Comparison of ENCODE assay signal across 31 cellular contexts in genomic region chr1:176733661-176734060, GRCh38.
DNase-seq lines count a peak whose midpoint lies in the region; ATAC-seq and TF ChIP-seq lines count a peak whose summit lies in the region.
"Had no signal": no experiment of that assay in that cellular context is flagged by ENCODE, and none has a peak within 500 bp of the region (broad histone marks: within the 10 kb centered on the region; RNA-seq: fewer than 3 reads in every experiment).

No MANE protein-coding gene starts in this region.

- no peaks in the 10 kb centered on the region for H3K4me1 ChIP-seq in gastrocnemius medialis
- H3K4me1 ChIP-seq: parathyroid adenoma, upper lobe of right lung had no signal

- DNase-seq in WTC11 (ENCODE audit: low spot score) (no peak), cortex of kidney (lab: John Stamatoyannopoulos, UW) (no peak), cardiac septum (ENCODE audit: low spot score) (no peak), kidney glomerular epithelial cell (lab: John Stamatoyannopoulos, UW) (no peak), gastrocnemius medialis (no peak)
- DNase-seq: activated CD8-positive, alpha-beta memory T cell treated with anti-CD3 and anti-CD28 coated beads, Interleukin-2, amount 50 U/mL, for 48 hours; activated CD8-positive, alpha-beta T cell treated with anti-CD3 and anti-CD28 coated beads for 36 hours; activated naive CD4-positive, alpha-beta T cell treated with Interleukin-2 at 50 U/mL for 16 hours; caudate nucleus; CD4-positive, alpha-beta T cell; islet precursor cell; Kasumi-1; MV-4-11; NCI-H1436; NCI-H2081; NCI-H226; NCI-H69; retina; SHP77; stimulated activated naive CD8-positive, alpha-beta T cell treated with anti-CD3 and anti-CD28 coated beads, Interleukin-15, Interleukin-2, amounts not matched to agents 100 U/mL and 50 U/mL, for 24 hours; upper lobe of right lung had no signal

- TF ChIP-seq CTCF in WTC11 (IDR thresholded peaks at IDR 0.05) (no peak), gastrocnemius medialis (IDR thresholded peaks at IDR 0.05 in 4 of 5, conservative IDR thresholded peaks at IDR 0.05 in 1 of 5) (no peak)

- POLR2A ChIA-PET in WTC11 (lab: Charles Lee) = no interaction called here

- H3K27me3 ChIP-seq in gastrocnemius medialis = no peaks in the 10 kb centered on the region
- H3K27me3 ChIP-seq: upper lobe of right lung had no signal

- H3K4me1 Mint-ChIP-seq in WTC11 = no peaks in the 10 kb centered on the region
- H3K4me1 Mint-ChIP-seq: neural crest cell had no signal

- intact Hi-C loops in cardiac septum (cut with DNase I) (no loop called here), gastrocnemius medialis (cut with DNase I; ENCODE audit: low total_unique reads) (no loop called here)

- H3K4me3 ChIP-seq in gastrocnemius medialis = no peak overlapping the region
- H3K4me3 ChIP-seq: coronary artery, skin epidermis, upper lobe of right lung had no signal

- CTCF ChIA-PET in WTC11 (lab: Charles Lee) = no interaction called here

- peaks cover 5% of the 10 kb centered on the region; the same call in 1 of the 2 replicates for H3K36me3 Mint-ChIP-seq in WTC11

- no peak overlapping the region for H3K27ac ChIP-seq in gastrocnemius medialis
- H3K27ac ChIP-seq: coronary artery, parathyroid adenoma, skin epidermis, upper lobe of right lung had no signal

- no peaks in the 10 kb centered on the region; the same call in 1 of the 2 replicates for H3K27me3 Mint-ChIP-seq in WTC11 (ENCODE audit: low read depth)
- H3K27me3 Mint-ChIP-seq: activated CD8-positive, alpha-beta T cell treated with anti-CD3 and anti-CD28 coated beads for 36 hours had no signal

- H3K9me3 ChIP-seq in gastrocnemius medialis = no peaks in the 10 kb centered on the region
- H3K9me3 ChIP-seq: upper lobe of right lung had no signal

- in situ Hi-C loops in gastrocnemius medialis (cut with MboI; ENCODE audit: low sequenced_read_pairs in 4 of 4) = no loop called here

- H3K4me3 Mint-ChIP-seq in WTC11 = no peak overlapping the region
- H3K4me3 Mint-ChIP-seq: activated CD8-positive, alpha-beta T cell treated with anti-CD3 and anti-CD28 coated beads for 36 hours; activated T-helper 1 cell treated with anti-CD3 and anti-CD28 coated beads, Interleukin-12 subunit alpha, Interleukin-12 subunit beta, Interleukin-2, Interleukin-4 antibody, amounts not matched to agents 30 ng/mL and 10 ng/mL and 1 ng/mL, durations not matched to agents 14 hours and 24 hours and 36 hours; CD4-positive, alpha-beta T cell; neural crest cell had no signal

- H3K9me3 Mint-ChIP-seq in WTC11 = peaks cover 17% of the 10 kb centered on the region
- H3K9me3 Mint-ChIP-seq: activated CD8-positive, alpha-beta T cell treated with anti-CD3 and anti-CD28 coated beads for 36 hours; activated T-helper 1 cell treated with anti-CD3 and anti-CD28 coated beads, Interleukin-12 subunit alpha, Interleukin-12 subunit beta, Interleukin-2, Interleukin-4 antibody, amounts not matched to agents 30 ng/mL and 10 ng/mL and 1 ng/mL, durations not matched to agents 14 hours and 24 hours and 36 hours; CD4-positive, alpha-beta T cell; neural crest cell had no signal

- no peak overlapping the region for H3K27ac Mint-ChIP-seq in WTC11
- H3K27ac Mint-ChIP-seq: activated CD8-positive, alpha-beta T cell treated with anti-CD3 and anti-CD28 coated beads for 36 hours; activated T-helper 1 cell treated with anti-CD3 and anti-CD28 coated beads, Interleukin-12 subunit alpha, Interleukin-12 subunit beta, Interleukin-2, Interleukin-4 antibody, amounts not matched to agents 30 ng/mL and 10 ng/mL and 1 ng/mL, durations not matched to agents 14 hours and 24 hours and 36 hours; CD4-positive, alpha-beta T cell had no signal

- H3K36me3 ChIP-seq in gastrocnemius medialis = no peaks in the 10 kb centered on the region
- H3K36me3 ChIP-seq: upper lobe of right lung had no signal

- ATAC-seq in GM18498 (IDR thresholded peaks at IDR 0.05; ENCODE audit: unreplicated experiment) (peak; percentile 46), HG02588 (IDR thresholded peaks at IDR 0.05; ENCODE audit: unreplicated experiment) (peak; percentile 70), HG03025 (IDR thresholded peaks at IDR 0.05; ENCODE audit: low FRiP score, unreplicated experiment) (peak; percentile 45), WTC11 (peak; percentile 77), gastrocnemius medialis (no peak)
- ATAC-seq: activated CD8-positive, alpha-beta T cell treated with anti-CD3 and anti-CD28 coated beads for 36 hours; HepG2; Panc1; stimulated activated naive CD8-positive, alpha-beta T cell treated with anti-CD3 and anti-CD28 coated beads, Interleukin-15, Interleukin-2, amounts not matched to agents 100 U/mL and 50 U/mL, for 24 hours; upper lobe of right lung had no signal

- TF ChIP-seq POLR2A in gastrocnemius medialis (IDR thresholded peaks at IDR 0.05) = no peak

TF ChIP-seq in WTC11, 78 proteins besides CTCF, POLR2A, EP300 and RAD21:
- no peak for TF ChIP-seq ESRRA (CRISPR knock-in tag; IDR thresholded peaks at IDR 0.05; ENCODE audit: borderline replicate concordance)
TF ChIP-seq in WTC11: peak in this region for 0.

Comparison
In these comparisons a context has a peak if more than half of its experiments do, and no peak if none do; other contexts are left out.
1. ATAC-seq: peak in GM18498 (single experiment), HG02588 (single experiment), HG03025 (single experiment) and WTC11 (single experiment); none in gastrocnemius medialis (0 of 2).